In the genomic region with DNA sequence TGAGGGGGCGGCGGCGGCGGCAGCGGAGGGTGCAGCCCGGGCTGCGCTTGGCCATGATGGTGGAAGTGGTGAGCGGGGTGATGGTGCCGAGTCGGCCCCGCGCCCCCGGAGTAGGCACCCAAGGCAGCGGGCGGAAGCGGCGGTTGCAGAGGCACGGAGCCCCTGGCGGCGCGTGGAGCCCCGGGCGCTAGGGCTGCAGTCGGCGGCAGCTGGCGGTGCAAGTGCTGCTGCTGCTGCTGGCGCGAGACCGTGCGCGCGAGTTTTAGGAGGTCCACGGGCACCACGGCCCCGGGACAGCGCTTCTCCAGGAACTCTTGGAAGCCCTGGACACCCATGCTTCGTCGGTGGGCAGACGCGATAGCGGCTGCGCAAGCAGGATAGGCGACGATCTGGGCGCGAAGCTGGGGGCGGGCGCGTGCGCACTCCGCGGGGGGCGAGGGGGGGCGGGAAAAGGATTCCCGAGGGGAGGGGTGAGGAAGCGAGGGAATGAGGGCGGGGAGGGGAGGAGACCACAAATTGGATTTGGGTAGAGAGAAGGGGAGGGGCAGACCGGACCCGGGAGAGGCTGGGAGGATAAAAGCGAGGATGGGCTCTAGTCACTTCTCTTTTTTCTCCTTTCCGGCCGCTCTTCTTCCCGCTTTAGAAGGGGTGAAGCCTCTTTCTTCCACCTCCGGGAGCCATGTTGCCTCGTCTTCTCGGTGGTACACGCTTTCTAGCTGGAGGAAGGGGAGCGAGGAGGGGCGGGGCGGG, we compare ENCODE assay signal across 7 cellular contexts. TPM values are rescaled to one million over a fixed set of nuclear protein-coding genes. Genes with fewer than 3 reads are reported as not detected.
DNase-seq lines count a peak whose midpoint lies in the region; ATAC-seq and TF ChIP-seq lines count a peak whose summit lies in the region.

A gene with protein sequence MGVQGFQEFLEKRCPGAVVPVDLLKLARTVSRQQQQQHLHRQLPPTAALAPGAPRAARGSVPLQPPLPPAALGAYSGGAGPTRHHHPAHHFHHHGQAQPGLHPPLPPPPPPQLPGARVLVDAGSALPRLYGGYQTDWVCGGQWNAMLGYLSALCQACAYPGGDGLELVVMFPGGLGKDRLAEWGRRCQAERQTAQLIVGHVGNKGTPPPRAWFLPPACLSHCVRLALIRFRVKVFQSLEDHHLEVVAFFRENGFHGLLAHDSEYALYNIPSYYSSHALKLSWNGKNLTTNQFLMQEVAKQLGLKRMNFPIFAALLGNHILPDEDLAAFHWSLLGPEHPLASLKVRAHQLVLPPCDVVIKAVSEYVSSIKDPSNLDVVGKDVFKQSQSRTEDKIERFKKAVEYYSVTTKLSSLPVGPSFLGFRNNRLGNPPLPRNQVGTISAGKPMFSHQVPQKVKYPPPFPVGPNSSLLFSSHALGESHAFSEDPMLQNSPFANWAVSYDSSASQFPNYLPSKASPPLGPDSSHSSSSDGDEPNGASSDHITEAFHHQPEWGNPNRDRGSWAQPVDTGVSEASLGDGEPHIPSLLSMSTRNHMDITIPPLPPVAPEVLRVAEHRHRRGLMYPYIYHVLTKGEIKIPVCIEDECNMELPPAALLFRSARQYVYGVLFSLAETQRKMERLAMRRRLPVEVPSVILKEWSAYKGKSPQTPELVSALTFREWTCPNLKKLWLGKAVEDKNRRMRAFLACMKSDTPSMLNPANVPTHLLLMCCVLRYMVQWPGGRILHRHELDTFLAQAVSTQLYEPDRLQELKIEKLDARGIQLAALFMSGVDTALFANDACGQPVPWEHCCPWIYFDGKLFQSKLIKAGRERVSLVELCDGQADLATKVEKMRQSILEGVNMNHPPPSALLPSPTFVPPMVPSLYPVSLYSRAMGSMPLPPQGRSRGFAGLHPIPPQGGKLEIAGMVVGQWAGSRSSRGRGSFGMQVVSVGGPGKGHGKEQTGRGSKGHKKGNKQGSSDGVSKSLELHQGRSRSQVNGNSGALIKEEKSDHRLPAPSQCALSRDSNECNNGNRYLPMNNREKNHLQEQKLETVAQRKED (minus strand): TSS at position 391 of the 750 bp plus-strand sequence. CDS start 56 bp downstream, at position 335.

- H3K27ac Mint-ChIP-seq in immature natural killer cell = peak within 1 kb of the TSS; percentile 76 to 87 (median 80)

- H3K27me3 Mint-ChIP-seq in immature natural killer cell (ENCODE audit: low read depth in 3 of 3) = peaks cover 0 to 2% (median 2%) of the 10 kb centered on the region in 3 donors

- H2AFZ ChIP-seq in smooth muscle cell (ENCODE audit: low read depth) = peak within 1 kb of the TSS; percentile 39

- H3K4me2 ChIP-seq in smooth muscle cell = peak within 1 kb of the TSS; percentile 85

- WGBS in smooth muscle cell (ENCODE audit: low lambda C conversion rate) = 37% methylated on average over 58 of the region's 70 CpGs

- H3K79me2 ChIP-seq in smooth muscle cell (ENCODE audit: low read depth) = peaks cover 32% of the 10 kb centered on the region

- TF ChIP-seq POLR2A in breast epithelium (IDR thresholded peaks at IDR 0.05) = no peak

- H3K27me3 ChIP-seq in breast epithelium (peaks cover 0 to 23% of the 10 kb centered on the region in 2 donors), smooth muscle cell (ENCODE audit: low read depth) (no peaks in the 10 kb centered on the region)

- peak within 1 kb of the TSS; percentile 84 to 87 (median 84) for H3K4me3 Mint-ChIP-seq in immature natural killer cell

- H3F3A ChIP-seq in smooth muscle cell (ENCODE audit: low read depth) = no peaks in the 10 kb centered on the region

- TF ChIP-seq CTCF in VCaP (conservative IDR thresholded peaks at IDR 0.05) = no peak
- no peak for TF ChIP-seq CTCF in breast epithelium (IDR thresholded peaks at IDR 0.05)
- TF ChIP-seq CTCF in smooth muscle cell (IDR thresholded peaks at IDR 0.05; ENCODE audit: borderline replicate concordance, insufficient read depth, poor library complexity, severe bottlenecking) = no peak

- H3K4me3 ChIP-seq in breast epithelium (peak within 1 kb of the TSS; percentile 66 to 91 (median 75)), smooth muscle cell (peak within 1 kb of the TSS; percentile 61)

- intact Hi-C loops in breast epithelium (cut with DNase I; ENCODE audit: low total_unique reads) = no loop called here

- H3K36me3 Mint-ChIP-seq in immature natural killer cell = no peaks in the 10 kb centered on the region

- H3K36me3 ChIP-seq in breast epithelium = no peaks in the 10 kb centered on the region
- no peaks in the 10 kb centered on the region for H3K36me3 ChIP-seq in smooth muscle cell (ENCODE audit: low read depth)

- peak within 1 kb of the TSS; percentile 22 for H3K9ac ChIP-seq in smooth muscle cell (ENCODE audit: low read depth)

- H3K4me1 ChIP-seq in breast epithelium (no peaks in the 10 kb centered on the region), smooth muscle cell (ENCODE audit: low read depth) (peaks cover 12% of the 10 kb centered on the region)

- ATAC-seq in GM18520 (IDR thresholded peaks at IDR 0.05; ENCODE audit: unreplicated experiment) (peak; percentile 22), HG03045 (IDR thresholded peaks at IDR 0.05; ENCODE audit: unreplicated experiment) (peak; percentile 50)

- H3K9me3 ChIP-seq in breast epithelium (no peaks in the 10 kb centered on the region), smooth muscle cell (replicated peaks; ENCODE audit: low read depth) (no peaks in the 10 kb centered on the region)

- H4K20me1 ChIP-seq in smooth muscle cell (ENCODE audit: low read depth) = no peaks in the 10 kb centered on the region

- no peaks in the 10 kb centered on the region for H3K9me3 Mint-ChIP-seq in immature natural killer cell

- peak within 1 kb of the TSS; percentile 73 for H3K27ac ChIP-seq in VCaP
- peak within 1 kb of the TSS; percentile 82 to 86 for H3K27ac ChIP-seq in breast epithelium
- H3K27ac ChIP-seq in smooth muscle cell (ENCODE audit: low read depth) = peak within 1 kb of the TSS; percentile 87

- DNase-seq in NCI-H2196 (lab: John Stamatoyannopoulos, UW; ENCODE audit: unreplicated experiment) = peak; percentile 69
- DNase-seq in breast epithelium (ENCODE audit: low spot score in 2 of 2) = peak; percentile 22 to 54
- peak; percentile 53 to 58 (median 54) for DNase-seq in immature natural killer cell
- DNase-seq in smooth muscle cell (lab: John Stamatoyannopoulos, UW; ENCODE audit: unreplicated experiment) = peak; percentile 47

- H3K4me1 Mint-ChIP-seq in immature natural killer cell = peaks cover 26 to 40% of the 10 kb centered on the region in 2 donors

RNA-seq across cellular contexts. Expression of the gene that starts here (rescaled TPM):
- total RNA-seq in breast epithelium (10 to 100 TPM; 11.8 to 13.1 (median 12.4) TPM), smooth muscle cell (2.0 and 2.7 TPM in 2 replicates)
- polyA plus RNA-seq in immature natural killer cell (1 to 10 TPM; 2.5 to 4.0 (median 3.3) TPM), smooth muscle cell (4.1 and 5.8 TPM in 2 replicates)

Comparison
In these comparisons a context has a peak if more than half of its experiments do, and no peak if none do; other contexts are left out.
1. Peak in every context shown above with its lines: DNase-seq, ATAC-seq, H3K4me3 ChIP-seq and H3K27ac ChIP-seq.